ENCODE assay signal across 17 cellular contexts in genomic region chr10:99537381-99538286, GRCh38. TPM values are rescaled to one million over a fixed set of nuclear protein-coding genes. Genes with fewer than 3 reads are reported as not detected.
DNase-seq lines count a peak whose midpoint lies in the region; ATAC-seq, FAIRE-seq and TF ChIP-seq lines count a peak whose summit lies in the region.
"Had no signal": no experiment of that assay in that cellular context is flagged by ENCODE, and none has a peak within 500 bp of the region (broad histone marks: within the 10 kb centered on the region; RNA-seq: fewer than 3 reads in every experiment).

No MANE protein-coding gene starts in this region.

- H3K79me2 ChIP-seq in endothelial cell of umbilical vein (ENCODE audit: control insufficient read depth, insufficient read depth, low read length) (no peaks in the 10 kb centered on the region), neural progenitor cell (ENCODE audit: low read depth) (no peaks in the 10 kb centered on the region)

- H3K4me3 ChIP-seq in HUES64 (ENCODE audit: low read length) (peak overlapping the region; percentile 34), endothelial cell of umbilical vein (replicated peaks in 1 of 3; ENCODE audit: insufficient read depth in 1 of 3, low read depth in 1 of 3, low read length in 3 of 3) (no peak overlapping the region), neural progenitor cell (peak overlapping the region; percentile 45)
- H3K4me3 ChIP-seq: MG63 had no signal

- no peaks in the 10 kb centered on the region for H3K9me3 Mint-ChIP-seq in neural progenitor cell
- H3K9me3 Mint-ChIP-seq: activated naive CD8-positive, alpha-beta T cell treated with anti-CD3 and anti-CD28 coated beads, Interleukin-2, amount 10 ng/mL, durations not matched to agents 7 days and 5 days had no signal

- H3K27ac ChIP-seq in HUES64 (ENCODE audit: low read depth, low read length) (no peak overlapping the region), endothelial cell of umbilical vein (ENCODE audit: insufficient read depth, low read depth, low read length) (no peak overlapping the region), neural progenitor cell (no peak overlapping the region)

- WGBS in HUES64 = under 1% methylated on average over 43 of the region's 43 CpGs

- intact Hi-C loops in endothelial cell of umbilical vein (cut with micrococcal nuclease) = no loop called here

- POLR2A ChIA-PET in endothelial cell of umbilical vein (lab: Charles Lee) = no interaction called here

- DNase-seq in endothelial cell of umbilical vein (ENCODE audit: low read depth, low spot score) (no peak), neural progenitor cell (ENCODE audit: low spot score) (peak; percentile 72), Kasumi-1 (lab: John Stamatoyannopoulos, UW) (no peak), NCI-H510A (lab: John Stamatoyannopoulos, UW) (no peak), mucosa of gallbladder (ENCODE audit: low spot score) (no peak)
- DNase-seq: activated CD8-positive, alpha-beta memory T cell treated with anti-CD3 and anti-CD28 coated beads, Interleukin-2, amount 50 U/mL, for 4 hours; activated naive CD8-positive, alpha-beta T cell treated with anti-CD3 and anti-CD28 coated beads, Interleukin-2, amount 10 ng/mL, durations not matched to agents 7 days and 5 days; CD4-positive, CD25-positive, alpha-beta regulatory T cell; GDM1; GOT3; immature natural killer cell; MG63 had no signal

- H2AFZ ChIP-seq in endothelial cell of umbilical vein (ENCODE audit: low read depth, low read length) = no peak overlapping the region
- peak overlapping the region; percentile 70 for H2AFZ ChIP-seq in neural progenitor cell (replicated peaks)

- H3K9me1 ChIP-seq in endothelial cell of umbilical vein (replicated peaks; ENCODE audit: control insufficient read depth, extremely low read depth, insufficient read depth, low read length) = no peaks in the 10 kb centered on the region

- TF ChIP-seq CTCF in endothelial cell of umbilical vein (IDR thresholded peaks at IDR 0.05; ENCODE audit: extremely low read depth in 1 of 2, insufficient read depth in 1 of 2, low read depth in 1 of 2, low read length in 2 of 2) = no peak
- no peak for TF ChIP-seq CTCF in neural progenitor cell (IDR thresholded peaks at IDR 0.05)

- H3K27me3 ChIP-seq in HUES64 (ENCODE audit: insufficient read depth, low read length) (peaks cover 100% of the 10 kb centered on the region), endothelial cell of umbilical vein (ENCODE audit: control insufficient read depth in 2 of 2, insufficient read depth in 2 of 2, low read length in 2 of 2) (peaks cover 87 to 93% of the 10 kb centered on the region in 2 experiments), neural progenitor cell (peaks cover 100% of the 10 kb centered on the region)

- H3K27ac Mint-ChIP-seq in neural progenitor cell = no peak overlapping the region
- H3K27ac Mint-ChIP-seq: activated naive CD8-positive, alpha-beta T cell treated with anti-CD3 and anti-CD28 coated beads, Interleukin-2, amount 10 ng/mL, durations not matched to agents 7 days and 5 days; immature natural killer cell had no signal

- H3F3A ChIP-seq in neural progenitor cell (ENCODE audit: low read depth) = peaks cover 39% of the 10 kb centered on the region

- no peak for ATAC-seq in HG03108 (IDR thresholded peaks at IDR 0.05; ENCODE audit: unreplicated experiment)
- ATAC-seq: sciatic nerve had no signal

- H3K36me3 ChIP-seq in ES-I3 (ENCODE audit: insufficient read depth, low read length) (no peaks in the 10 kb centered on the region), HUES64 (ENCODE audit: insufficient read depth, low read length) (no peaks in the 10 kb centered on the region), endothelial cell of umbilical vein (ENCODE audit: control insufficient read depth in 2 of 2, extremely low read depth in 1 of 2, insufficient read depth in 2 of 2, low read length in 2 of 2) (no peaks in the 10 kb centered on the region), neural progenitor cell (no peaks in the 10 kb centered on the region)
- H3K36me3 ChIP-seq: MG63 had no signal

- peaks cover 32% of the 10 kb centered on the region for H3K4me1 Mint-ChIP-seq in neural progenitor cell

- peak overlapping the region; percentile 77 for H3K4me3 Mint-ChIP-seq in neural progenitor cell

- H3K36me3 Mint-ChIP-seq in neural progenitor cell = peaks cover 2% of the 10 kb centered on the region
- H3K36me3 Mint-ChIP-seq: activated naive CD8-positive, alpha-beta T cell treated with anti-CD3 and anti-CD28 coated beads, Interleukin-2, amount 10 ng/mL, durations not matched to agents 7 days and 5 days; CD4-positive, CD25-positive, alpha-beta regulatory T cell; immature natural killer cell had no signal

- dilution Hi-C loops in endothelial cell of umbilical vein (cut with MboI; ENCODE audit: extremely low pct_ligation_motif_present, low sequenced_read_pairs) = no loop called here

- H3K9me3 ChIP-seq in ES-I3 (ENCODE audit: control insufficient read depth, insufficient read depth, low read length) = no peaks in the 10 kb centered on the region
- no peaks in the 10 kb centered on the region for H3K9me3 ChIP-seq in HUES64 (ENCODE audit: insufficient read depth, low read depth, low read length)
- H3K9me3 ChIP-seq in endothelial cell of umbilical vein (replicated peaks; ENCODE audit: control insufficient read depth, insufficient read depth, low read length) = no peaks in the 10 kb centered on the region
- H3K9me3 ChIP-seq in neural progenitor cell (ENCODE audit: low read depth) = no peaks in the 10 kb centered on the region
- H3K9me3 ChIP-seq: MG63 had no signal

- FAIRE-seq in endothelial cell of umbilical vein (lab: Jason Lieb, UNC) = no peak
- FAIRE-seq: GM18507 had no signal

- BruUV-seq in endothelial cell of umbilical vein (replicated peaks; lab: Mats Ljungman, UMichigan) = no TSS peak

- H3K4me2 ChIP-seq in endothelial cell of umbilical vein (ENCODE audit: insufficient read depth, low read length) (no peak overlapping the region), neural progenitor cell (peak overlapping the region; percentile 79)

- CTCF ChIA-PET in endothelial cell of umbilical vein (lab: Charles Lee) = interaction anchor here (1.8 to 5.8 kb wide), 2 partner anchors 101 to 102 kb away, joined by 8 to 41 read pairs; no protein-coding TSS in a partner anchor

- H3K4me1 ChIP-seq in ES-I3 (ENCODE audit: insufficient read depth, low read length) (peaks cover 19% of the 10 kb centered on the region; the same call in 1 of the 2 replicates), HUES64 (ENCODE audit: insufficient read depth, low read length) (peaks cover 9% of the 10 kb centered on the region; the same call in 1 of the 2 replicates), endothelial cell of umbilical vein (ENCODE audit: control insufficient read depth, extremely low read depth, insufficient read depth, low read length) (no peaks in the 10 kb centered on the region), neural progenitor cell (peaks cover 31% of the 10 kb centered on the region)

- TF ChIP-seq POLR2A in endothelial cell of umbilical vein (IDR thresholded peaks at IDR 0.05; ENCODE audit: low read depth, low read length) = no peak

- peaks cover 84% of the 10 kb centered on the region for H3K27me3 Mint-ChIP-seq in neural progenitor cell (ENCODE audit: insufficient read depth, low read depth)

- H3K9ac ChIP-seq in ES-I3 (ENCODE audit: low read depth, low read length) (peak overlapping the region; percentile 49; the same call in 1 of the 2 replicates), HUES64 (ENCODE audit: low read depth, low read length) (no peak overlapping the region), endothelial cell of umbilical vein (replicated peaks; ENCODE audit: extremely low read depth, insufficient read depth, low read length) (no peak overlapping the region), neural progenitor cell (no peak overlapping the region)

- H4K20me1 ChIP-seq in endothelial cell of umbilical vein (replicated peaks; ENCODE audit: control insufficient read depth, extremely low read depth, insufficient read depth, low read length) = no peaks in the 10 kb centered on the region
- peaks cover 91% of the 10 kb centered on the region for H4K20me1 ChIP-seq in neural progenitor cell (ENCODE audit: low read depth)

TF ChIP-seq in endothelial cell of umbilical vein, 7 proteins besides CTCF, POLR2A, EP300 and RAD21:
- TF ChIP-seq EZH2 (IDR thresholded peaks at IDR 0.05; ENCODE audit: borderline replicate concordance, low read depth, low read length, severe bottlenecking) (peak; percentile 47), FOS (IDR thresholded peaks at IDR 0.05; ENCODE audit: borderline replicate concordance, insufficient read depth, low read length) (no peak)
TF ChIP-seq in endothelial cell of umbilical vein: peak in this region for 1.

RNA-seq across cellular contexts. Expression of gene NKX2-3, which starts 4.9 kb away (rescaled TPM):
- polyA plus RNA-seq in HUES64 (2013, experiment 1 of 2) = not detected
- polyA plus RNA-seq in HUES64 (2013, experiment 2 of 2) = not detected
- total RNA-seq in endothelial cell of umbilical vein (not detected in 2 replicates), neural progenitor cell (ENCODE audit: low replicate concordance) (not detected in 2 replicates), mucosa of gallbladder (4.4 TPM)
- not detected in 2 replicates for polyA plus RNA-seq in endothelial cell of umbilical vein
- polyA plus RNA-seq in endothelial cell of umbilical vein (2011; cell fraction: cytosol; rRNA removed) = not detected in 2 replicates
- not detected in 2 replicates for polyA plus RNA-seq in endothelial cell of umbilical vein (2011; cell fraction: nucleus; rRNA removed)
- not detected in 2 replicates for polyA plus RNA-seq in endothelial cell of umbilical vein (2012)
- polyA minus RNA-seq in endothelial cell of umbilical vein = not detected in 2 replicates
- polyA minus RNA-seq in endothelial cell of umbilical vein (2011; cell fraction: cytosol; rRNA and poly(A)+ RNA removed) = not detected
- not detected in 2 replicates for polyA minus RNA-seq in endothelial cell of umbilical vein (2011; cell fraction: nucleus; rRNA and poly(A)+ RNA removed)
- total RNA-seq: activated naive CD8-positive, alpha-beta T cell treated with anti-CD3 and anti-CD28 coated beads, Interleukin-2, amount 10 ng/mL, durations not matched to agents 7 days and 5 days; CD4-positive, CD25-positive, alpha-beta regulatory T cell; sciatic nerve had no signal
- polyA plus RNA-seq: CD4-positive, CD25-positive, alpha-beta regulatory T cell; immature natural killer cell had no signal

Comparison
In these comparisons a context has a peak if more than half of its experiments do, and no peak if none do; other contexts are left out.
1. H3K4me3 ChIP-seq: peak in HUES64 (single experiment) and neural progenitor cell (single experiment); none in endothelial cell of umbilical vein (0 of 3).